ENCODE assay signal across 28 cellular contexts in genomic region chr15:39573844-39574243, GRCh38. TPM values are rescaled to one million over a fixed set of nuclear protein-coding genes. Genes with fewer than 3 reads are reported as not detected.
DNase-seq lines count a peak whose midpoint lies in the region; ATAC-seq and TF ChIP-seq lines count a peak whose summit lies in the region.
"Had no signal": no experiment of that assay in that cellular context is flagged by ENCODE, and none has a peak within 500 bp of the region (broad histone marks: within the 10 kb centered on the region; RNA-seq: fewer than 3 reads in every experiment).

No MANE protein-coding gene starts in this region.

- TF ChIP-seq POLR2A in esophagus muscularis mucosa (IDR thresholded peaks at IDR 0.05; ENCODE audit: low read depth): no peak

- H3K36me3 Mint-ChIP-seq in activated CD8-positive, alpha-beta T cell treated with anti-CD3 and anti-CD28 coated beads, Interleukin-2, amount 10 ng/mL, durations not matched to agents 7 days and 5 days (ENCODE audit: low read depth): no peaks in the 10 kb centered on the region
- H3K36me3 Mint-ChIP-seq in activated T-cell treated with anti-CD3 and anti-CD28 coated beads, Interleukin-2, amount 50 U/mL, for 72 hours (ENCODE audit: insufficient read depth in 2 of 2): no peaks in the 10 kb centered on the region
- H3K36me3 Mint-ChIP-seq: naive thymus-derived CD8-positive, alpha-beta T cell had no signal

- H3K27me3 Mint-ChIP-seq in activated CD8-positive, alpha-beta T cell treated with anti-CD3 and anti-CD28 coated beads, Interleukin-2, amount 10 ng/mL, durations not matched to agents 7 days and 5 days (ENCODE audit: low read depth): peaks cover 40% of the 10 kb centered on the region
- H3K27me3 Mint-ChIP-seq in activated T-cell treated with anti-CD3 and anti-CD28 coated beads, Interleukin-2, amount 50 U/mL, for 72 hours (ENCODE audit: low read depth): peaks cover 61% of the 10 kb centered on the region

- H3K27ac ChIP-seq in esophagus muscularis mucosa (replicated peaks in 1 of 4): peak overlapping the region; percentile 10 to 43 (median 28)
- H3K27ac ChIP-seq: spleen, upper lobe of left lung had no signal

- TF ChIP-seq EP300 in esophagus muscularis mucosa (IDR thresholded peaks at IDR 0.05): no peak

- WGBS in esophagus muscularis mucosa: 38% methylated on average over 4 of the region's 4 CpGs

- H3K4me3 Mint-ChIP-seq in activated CD8-positive, alpha-beta T cell treated with anti-CD3 and anti-CD28 coated beads, Interleukin-2, amount 10 ng/mL, durations not matched to agents 7 days and 5 days: no peak overlapping the region
- no peak overlapping the region for H3K4me3 Mint-ChIP-seq in activated T-cell treated with anti-CD3 and anti-CD28 coated beads, Interleukin-2, amount 50 U/mL, for 72 hours
- H3K4me3 Mint-ChIP-seq: activated naive CD4-positive, alpha-beta T cell treated with anti-CD3 and anti-CD28 coated beads for 36 hours; activated T-helper 1 cell treated with anti-CD3 and anti-CD28 coated beads, Interleukin-12 subunit alpha, Interleukin-12 subunit beta, Interleukin-2, Interleukin-4 antibody, amounts not matched to agents 30 ng/mL and 10 ng/mL and 1 ng/mL, durations not matched to agents 14 hours and 24 hours and 36 hours; GM23338; naive thymus-derived CD8-positive, alpha-beta T cell had no signal

- no peaks in the 10 kb centered on the region for H3K4me1 Mint-ChIP-seq in activated CD8-positive, alpha-beta T cell treated with anti-CD3 and anti-CD28 coated beads, Interleukin-2, amount 10 ng/mL, durations not matched to agents 7 days and 5 days (ENCODE audit: low read depth)
- no peaks in the 10 kb centered on the region for H3K4me1 Mint-ChIP-seq in activated T-cell treated with anti-CD3 and anti-CD28 coated beads, Interleukin-2, amount 50 U/mL, for 72 hours (ENCODE audit: low read depth)

- intact Hi-C loops in esophagus muscularis mucosa (cut with DNase I): loop anchor here (2.0 to 10.0 kb wide), 2 partner anchors 579 to 753 kb away; no protein-coding TSS in a partner anchor

- H3K9me3 Mint-ChIP-seq in activated CD8-positive, alpha-beta T cell treated with anti-CD3 and anti-CD28 coated beads, Interleukin-2, amount 10 ng/mL, durations not matched to agents 7 days and 5 days (ENCODE audit: insufficient read depth): no peaks in the 10 kb centered on the region
- peaks cover 0 to 1% of the 10 kb centered on the region in 2 donors for H3K9me3 Mint-ChIP-seq in activated T-cell treated with anti-CD3 and anti-CD28 coated beads, Interleukin-2, amount 50 U/mL, for 72 hours
- H3K9me3 Mint-ChIP-seq: activated naive CD4-positive, alpha-beta T cell treated with anti-CD3 and anti-CD28 coated beads for 36 hours; activated T-helper 1 cell treated with anti-CD3 and anti-CD28 coated beads, Interleukin-12 subunit alpha, Interleukin-12 subunit beta, Interleukin-2, Interleukin-4 antibody, amounts not matched to agents 30 ng/mL and 10 ng/mL and 1 ng/mL, durations not matched to agents 14 hours and 24 hours and 36 hours; GM23338; naive thymus-derived CD8-positive, alpha-beta T cell had no signal

- H3K27me3 ChIP-seq in esophagus muscularis mucosa: no peaks in the 10 kb centered on the region
- H3K27me3 ChIP-seq: upper lobe of left lung had no signal

- CTCF ChIA-PET in activated CD8-positive, alpha-beta T cell treated with anti-CD3 and anti-CD28 coated beads, Interleukin-2, amount 10 ng/mL, durations not matched to agents 7 days and 5 days (lab: Charles Lee): no interaction called here

- POLR2A ChIA-PET in activated CD8-positive, alpha-beta T cell treated with anti-CD3 and anti-CD28 coated beads, Interleukin-2, amount 10 ng/mL, durations not matched to agents 7 days and 5 days (lab: Charles Lee): no interaction called here

- H3K9me3 ChIP-seq in esophagus muscularis mucosa: no peaks in the 10 kb centered on the region
- H3K9me3 ChIP-seq: spleen, upper lobe of left lung had no signal

- H3K36me3 ChIP-seq in esophagus muscularis mucosa: no peaks in the 10 kb centered on the region
- H3K36me3 ChIP-seq: spleen, upper lobe of left lung had no signal

- TF ChIP-seq CTCF in esophagus muscularis mucosa (IDR thresholded peaks at IDR 0.05): no peak

- no peak overlapping the region for H3K27ac Mint-ChIP-seq in activated CD8-positive, alpha-beta T cell treated with anti-CD3 and anti-CD28 coated beads, Interleukin-2, amount 10 ng/mL, durations not matched to agents 7 days and 5 days
- H3K27ac Mint-ChIP-seq in activated T-cell treated with anti-CD3 and anti-CD28 coated beads, Interleukin-2, amount 50 U/mL, for 72 hours: no peak overlapping the region
- H3K27ac Mint-ChIP-seq: activated naive CD4-positive, alpha-beta T cell treated with anti-CD3 and anti-CD28 coated beads for 36 hours; activated T-helper 1 cell treated with anti-CD3 and anti-CD28 coated beads, Interleukin-12 subunit alpha, Interleukin-12 subunit beta, Interleukin-2, Interleukin-4 antibody, amounts not matched to agents 30 ng/mL and 10 ng/mL and 1 ng/mL, durations not matched to agents 14 hours and 24 hours and 36 hours; GM23338 had no signal

- no peak for ATAC-seq in activated CD8-positive, alpha-beta T cell treated with anti-CD3 and anti-CD28 coated beads, Interleukin-2, amount 10 ng/mL, durations not matched to agents 7 days and 5 days
- no peak for ATAC-seq in activated T-cell treated with anti-CD3 and anti-CD28 coated beads, Interleukin-2, amount 50 U/mL, for 72 hours (replicated peaks in 1 of 2)
- ATAC-seq in GM18907 (IDR thresholded peaks at IDR 0.05; ENCODE audit: unreplicated experiment): no peak
- ATAC-seq: GM23338; left lobe of liver; naive thymus-derived CD8-positive, alpha-beta T cell; Panc1 had no signal

- H3K4me3 ChIP-seq in esophagus muscularis mucosa: no peak overlapping the region
- H3K4me3 ChIP-seq: GM23338, spleen, upper lobe of left lung had no signal

- DNase-seq in AG20443 (ENCODE audit: low spot score): peak; percentile 33
- DNase-seq in M059J (ENCODE audit: low read depth): peak; percentile 88
- DNase-seq in esophagus muscularis mucosa (ENCODE audit: extremely low spot score): peak; percentile 84
- peak; percentile 43 for DNase-seq in myocyte (ENCODE audit: low read depth)
- DNase-seq in activated CD8-positive, alpha-beta T cell treated with anti-CD3 and anti-CD28 coated beads, Interleukin-2, amount 10 ng/mL, durations not matched to agents 7 days and 5 days: no peak
- DNase-seq in NCI-H1048 (lab: John Stamatoyannopoulos, UW): no peak
- no peak for DNase-seq in activated T-cell treated with anti-CD3 and anti-CD28 coated beads, Interleukin-2, amount 50 U/mL, for 72 hours
- DNase-seq: ACHN; activated CD4-positive, CD25-positive, alpha-beta regulatory T cell; activated naive CD4-positive, alpha-beta T cell treated with anti-CD3 and anti-CD28 coated beads for 36 hours; DMS79 treated with DMSO at 0.1 percent for 48 hours; effector memory CD4-positive, alpha-beta T cell; erythroblast; hypothalamus; naive thymus-derived CD8-positive, alpha-beta T cell; NCI-H1417; NCI-H2029 treated with DMSO at 0.1 percent for 48 hours; NCI-H526 treated with DMSO at 0.1 percent for 48 hours; retina; SIG-M5; spleen; substantia nigra; upper lobe of left lung had no signal

- H3K4me1 ChIP-seq in esophagus muscularis mucosa: peaks cover under 1 to 31% (median 25%) of the 10 kb centered on the region in 4 donors

RNA-seq across cellular contexts. Expression of gene THBS1, which starts 7.0 kb away (rescaled TPM):
- 3,688 and 5,591 TPM in 2 replicates for total RNA-seq in M059J (2014; rRNA removed; shearing (Covaris generic))
- 1,000 to 10,000 TPM in 1 of 4 donors, 100 to 1,000 TPM in 3; 188 to 4,072 (median 270) TPM for total RNA-seq in esophagus muscularis mucosa
- 1,149 and 1,987 TPM in 2 replicates for total RNA-seq in myocyte
- polyA plus RNA-seq in myocyte (2012): 2,462 TPM
- total RNA-seq in activated CD8-positive, alpha-beta T cell treated with anti-CD3 and anti-CD28 coated beads, Interleukin-2, amount 10 ng/mL, durations not matched to agents 7 days and 5 days: 1 to 10 TPM in 1 of 2 experiments, under 1 TPM in 1; 0.87 to 1.2 TPM
- 1 to 10 TPM in 1 of 2 donors, under 1 TPM in 1; 0.99 to 1.3 TPM for total RNA-seq in activated T-cell treated with anti-CD3 and anti-CD28 coated beads, Interleukin-2, amount 50 U/mL, for 72 hours

Comparison
In these comparisons a context has a peak if more than half of its experiments do, and no peak if none do; other contexts are left out.
1. DNase-seq: peak in AG20443 (single experiment), M059J (single experiment), esophagus muscularis mucosa (single experiment) and myocyte (single experiment); none in activated CD8-positive, alpha-beta T cell treated with anti-CD3 and anti-CD28 coated beads, Interleukin-2, amount 10 ng/mL, durations not matched to agents 7 days and 5 days (single experiment), NCI-H1048 (single experiment) and activated T-cell treated with anti-CD3 and anti-CD28 coated beads, Interleukin-2, amount 50 U/mL, for 72 hours (0 of 2).
2. RNA of gene THBS1, which starts 7.0 kb away (total RNA-seq): 3,688 to 5,591 TPM in M059J, 1,149 to 1,987 TPM in myocyte and 188 to 4,072 TPM in esophagus muscularis mucosa; 0.99 to 1.3 TPM in activated T-cell treated with anti-CD3 and anti-CD28 coated beads, Interleukin-2, amount 50 U/mL, for 72 hours and 0.87 to 1.2 TPM in activated CD8-positive, alpha-beta T cell treated with anti-CD3 and anti-CD28 coated beads, Interleukin-2, amount 10 ng/mL, durations not matched to agents 7 days and 5 days; every median in the first group is over 10 times any median in the second.